Comparison of ENCODE assay signal across 1 cellular context in genomic region chrX:38841766-38842165, GRCh38.
TF ChIP-seq lines count a peak whose summit lies in the region.

No MANE protein-coding gene starts in this region.

TF ChIP-seq in K562, 482 proteins besides CTCF, POLR2A, EP300 and RAD21 (continued from another document and continues in another):
- TF ChIP-seq, protein P1, sequence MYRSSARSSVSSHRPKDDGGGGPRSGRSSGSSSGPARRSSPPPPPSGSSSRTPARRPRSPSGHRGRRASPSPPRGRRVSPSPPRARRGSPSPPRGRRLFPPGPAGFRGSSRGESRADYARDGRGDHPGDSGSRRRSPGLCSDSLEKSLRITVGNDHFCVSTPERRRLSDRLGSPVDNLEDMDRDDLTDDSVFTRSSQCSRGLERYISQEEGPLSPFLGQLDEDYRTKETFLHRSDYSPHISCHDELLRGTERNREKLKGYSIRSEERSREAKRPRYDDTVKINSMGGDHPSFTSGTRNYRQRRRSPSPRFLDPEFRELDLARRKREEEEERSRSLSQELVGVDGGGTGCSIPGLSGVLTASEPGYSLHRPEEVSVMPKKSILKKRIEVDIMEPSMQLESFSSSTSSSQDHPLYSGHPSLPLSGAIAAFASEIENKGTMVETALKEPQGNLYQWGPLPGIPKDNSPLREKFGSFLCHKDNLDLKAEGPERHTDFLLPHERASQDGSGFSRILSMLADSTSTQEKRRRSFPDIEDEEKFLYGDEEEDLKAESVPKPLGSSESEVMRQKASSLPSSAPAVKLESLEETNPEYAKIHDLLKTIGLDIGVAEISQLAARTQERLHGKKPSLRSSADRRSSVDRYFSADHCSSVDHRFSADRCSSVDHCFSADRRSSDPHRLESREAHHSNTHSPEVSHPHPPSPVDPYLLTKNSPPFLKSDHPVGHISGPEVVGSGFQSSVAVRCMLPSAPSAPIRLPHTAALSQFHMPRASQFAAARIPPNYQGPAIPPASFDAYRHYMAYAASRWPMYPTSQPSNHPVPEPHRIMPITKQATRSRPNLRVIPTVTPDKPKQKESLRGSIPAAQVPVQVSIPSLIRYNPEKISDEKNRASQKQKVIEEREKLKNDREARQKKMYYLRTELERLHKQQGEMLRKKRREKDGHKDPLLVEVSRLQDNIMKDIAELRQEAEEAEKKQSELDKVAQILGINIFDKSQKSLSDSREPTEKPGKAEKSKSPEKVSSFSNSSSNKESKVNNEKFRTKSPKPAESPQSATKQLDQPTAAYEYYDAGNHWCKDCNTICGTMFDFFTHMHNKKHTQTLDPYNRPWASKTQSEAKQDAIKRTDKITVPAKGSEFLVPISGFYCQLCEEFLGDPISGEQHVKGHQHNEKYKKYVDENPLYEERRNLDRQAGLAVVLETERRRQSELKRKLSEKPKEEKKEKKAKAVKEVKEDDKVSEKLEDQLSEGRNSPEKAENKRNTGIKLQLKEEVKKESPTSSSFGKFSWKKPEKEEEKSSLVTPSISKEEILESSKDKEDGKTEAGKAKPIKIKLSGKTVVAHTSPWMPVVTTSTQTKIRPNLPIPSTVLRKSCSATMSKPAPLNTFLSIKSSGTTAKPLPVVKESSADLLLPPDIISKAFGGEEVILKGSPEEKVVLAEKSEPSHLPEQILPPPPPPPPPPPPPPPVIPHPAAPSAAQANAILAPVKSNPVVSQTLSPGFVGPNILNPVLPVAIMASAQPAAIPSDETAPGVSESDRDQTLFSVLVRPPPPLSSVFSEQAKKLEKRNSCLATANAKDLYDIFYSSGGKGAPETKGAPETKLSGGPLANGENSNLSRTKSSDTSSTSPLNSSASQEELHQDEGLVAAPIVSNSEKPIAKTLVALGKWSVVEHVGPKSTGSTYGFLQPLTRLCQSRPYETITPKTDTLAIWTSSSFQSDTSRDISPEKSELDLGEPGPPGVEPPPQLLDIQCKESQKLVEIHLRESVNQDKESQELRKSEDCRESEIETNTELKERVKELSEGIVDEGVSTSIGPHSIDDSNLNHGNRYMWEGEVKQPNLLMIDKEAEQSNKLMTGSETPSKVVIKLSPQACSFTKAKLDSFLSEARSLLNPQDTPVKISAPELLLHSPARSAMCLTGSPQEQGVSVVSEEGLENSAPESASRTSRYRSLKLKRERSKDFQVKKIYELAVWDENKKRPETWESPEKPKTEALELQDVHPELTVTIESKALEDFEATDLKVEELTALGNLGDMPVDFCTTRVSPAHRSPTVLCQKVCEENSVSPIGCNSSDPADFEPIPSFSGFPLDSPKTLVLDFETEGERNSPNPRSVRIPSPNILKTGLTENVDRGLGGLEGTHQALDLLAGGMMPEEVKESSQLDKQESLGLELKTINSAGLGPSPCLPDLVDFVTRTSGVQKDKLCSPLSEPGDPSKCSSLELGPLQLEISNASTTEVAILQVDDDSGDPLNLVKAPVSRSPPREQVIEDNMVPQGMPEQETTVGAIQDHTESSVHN (IDR thresholded peaks at IDR 0.05; ENCODE audit: borderline replicate concordance in 1 of 2, low read depth in 1 of 2), result no peak
- TF ChIP-seq ARHGAP35 (IDR thresholded peaks at IDR 0.05; ENCODE audit: partially characterized antibody) (no peak), MED1 (CRISPR knock-in tag; IDR thresholded peaks at IDR 0.05; ENCODE audit: borderline replicate concordance) (no peak), COPS2 (conservative IDR thresholded peaks at IDR 0.05) (no peak), CXXC5 (CRISPR knock-in tag; IDR thresholded peaks at IDR 0.05) (no peak), IRF1 (CRISPR knock-in tag; IDR thresholded peaks at IDR 0.05; ENCODE audit: borderline replicate concordance) (no peak), SFPQ (IDR thresholded peaks at IDR 0.05; ENCODE audit: low read depth, low read length) (no peak), HDGF (IDR thresholded peaks at IDR 0.05) (no peak), NFATC3 (IDR thresholded peaks at IDR 0.05) (no peak), HDAC3 (IDR thresholded peaks at IDR 0.05; ENCODE audit: borderline replicate concordance, partially characterized antibody) (peak; percentile 45), EZH2 (IDR thresholded peaks at IDR 0.05; ENCODE audit: borderline replicate concordance, low read depth, low read length) (no peak), ZNF778 (CRISPR knock-in tag; IDR thresholded peaks at IDR 0.05) (no peak), HDAC8 (tag; IDR thresholded peaks at IDR 0.05) (no peak), TRIM24 (IDR thresholded peaks at IDR 0.05) (peak; percentile 59 to 60; a peak in 1 of 4 replicates), ETV5 (CRISPR knock-in tag; IDR thresholded peaks at IDR 0.05; ENCODE audit: low read depth) (no peak), MCM3 (IDR thresholded peaks at IDR 0.05) (no peak), GABPB2 (CRISPR knock-in tag; conservative IDR thresholded peaks at IDR 0.05) (no peak), KDM2B (CRISPR knock-in tag; IDR thresholded peaks at IDR 0.05) (no peak), U2AF2 (optimal IDR thresholded peaks at IDR 0.05; ENCODE audit: low read depth, low read length) (no peak), ZNF551 (CRISPR knock-in tag; IDR thresholded peaks at IDR 0.05) (no peak), CHD2 (IDR thresholded peaks at IDR 0.05; ENCODE audit: low read depth, low read length) (no peak), ZNF639 (CRISPR knock-in tag; conservative IDR thresholded peaks at IDR 0.05 in 1 of 2, IDR thresholded peaks at IDR 0.05 in 1 of 2) (no peak), NCOA4 (IDR thresholded peaks at IDR 0.05; ENCODE audit: partially characterized antibody) (no peak), THAP12 (CRISPR knock-in tag; IDR thresholded peaks at IDR 0.05) (no peak), ARNT (IDR thresholded peaks at IDR 0.05) (no peak), NR1H2 (CRISPR knock-in tag; IDR thresholded peaks at IDR 0.05) (no peak), STAT5B (CRISPR knock-in tag; IDR thresholded peaks at IDR 0.05) (no peak), MITF (IDR thresholded peaks at IDR 0.05) (no peak), MTF1 (CRISPR knock-in tag; IDR thresholded peaks at IDR 0.05; ENCODE audit: borderline replicate concordance) (no peak), ZNF395 (CRISPR knock-in tag; IDR thresholded peaks at IDR 0.05) (0 out of 2 replicates have a peak, but pooled peaks have one; percentile 48)
- TF ChIP-seq, protein P2, sequence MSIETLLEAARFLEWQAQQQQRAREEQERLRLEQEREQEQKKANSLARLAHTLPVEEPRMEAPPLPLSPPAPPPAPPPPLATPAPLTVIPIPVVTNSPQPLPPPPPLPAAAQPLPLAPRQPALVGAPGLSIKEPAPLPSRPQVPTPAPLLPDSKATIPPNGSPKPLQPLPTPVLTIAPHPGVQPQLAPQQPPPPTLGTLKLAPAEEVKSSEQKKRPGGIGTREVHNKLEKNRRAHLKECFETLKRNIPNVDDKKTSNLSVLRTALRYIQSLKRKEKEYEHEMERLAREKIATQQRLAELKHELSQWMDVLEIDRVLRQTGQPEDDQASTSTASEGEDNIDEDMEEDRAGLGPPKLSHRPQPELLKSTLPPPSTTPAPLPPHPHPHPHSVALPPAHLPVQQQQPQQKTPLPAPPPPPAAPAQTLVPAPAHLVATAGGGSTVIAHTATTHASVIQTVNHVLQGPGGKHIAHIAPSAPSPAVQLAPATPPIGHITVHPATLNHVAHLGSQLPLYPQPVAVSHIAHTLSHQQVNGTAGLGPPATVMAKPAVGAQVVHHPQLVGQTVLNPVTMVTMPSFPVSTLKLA (conservative IDR thresholded peaks at IDR 0.05), result peak in 1 of 2 experiments; percentile 34; a peak in 1 of 4 replicates
- TF ChIP-seq, protein P3, sequence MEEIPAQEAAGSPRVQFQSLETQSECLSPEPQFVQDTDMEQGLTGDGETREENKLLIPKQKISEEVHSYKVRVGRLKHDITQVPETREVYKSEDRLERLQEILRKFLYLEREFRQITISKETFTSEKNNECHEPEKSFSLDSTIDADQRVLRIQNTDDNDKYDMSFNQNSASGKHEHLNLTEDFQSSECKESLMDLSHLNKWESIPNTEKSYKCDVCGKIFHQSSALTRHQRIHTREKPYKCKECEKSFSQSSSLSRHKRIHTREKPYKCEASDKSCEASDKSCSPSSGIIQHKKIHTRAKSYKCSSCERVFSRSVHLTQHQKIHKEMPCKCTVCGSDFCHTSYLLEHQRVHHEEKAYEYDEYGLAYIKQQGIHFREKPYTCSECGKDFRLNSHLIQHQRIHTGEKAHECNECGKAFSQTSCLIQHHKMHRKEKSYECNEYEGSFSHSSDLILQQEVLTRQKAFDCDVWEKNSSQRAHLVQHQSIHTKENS (CRISPR knock-in tag; IDR thresholded peaks at IDR 0.05), result no peak
